ENCODE assay signal across 33 cellular contexts in the genomic region with DNA sequence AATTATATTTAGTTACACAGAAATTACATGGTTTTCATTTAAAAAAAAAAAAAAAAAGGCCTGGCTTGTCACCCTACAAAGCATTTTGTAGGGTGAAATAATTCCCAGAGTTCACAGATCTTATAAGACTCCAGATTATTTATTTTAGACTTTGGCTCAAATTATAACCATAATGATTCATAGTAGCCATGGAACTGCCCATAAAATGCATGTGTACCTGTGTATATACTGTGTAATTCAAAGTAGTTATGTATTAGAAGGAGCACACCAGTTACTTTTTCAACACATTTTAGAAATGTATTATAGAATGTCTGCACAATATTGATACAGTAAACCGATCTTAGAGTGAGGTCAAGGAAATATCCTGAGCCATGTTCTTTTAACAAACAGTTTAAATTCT.
"Had no signal": no experiment of that assay in that cellular context is flagged by ENCODE, and none has a peak within 500 bp of the region (broad histone marks: within the 10 kb centered on the region; RNA-seq: fewer than 3 reads in every experiment).

No MANE protein-coding gene starts in this region.

- ATAC-seq: activated CD4-positive, alpha-beta T cell treated with anti-CD3 and anti-CD28 coated beads for 36 hours; activated CD8-positive, alpha-beta memory T cell treated with anti-CD3 and anti-CD28 coated beads, Interleukin-2, amount 10 ng/mL, durations not matched to agents 7 days and 5 days; activated CD8-positive, alpha-beta T cell treated with anti-CD3 and anti-CD28 coated beads, Interleukin-2, amount 10 ng/mL, durations not matched to agents 7 days and 5 days; activated naive CD8-positive, alpha-beta T cell treated with anti-CD3 and anti-CD28 coated beads, Interleukin-2, amount 50 U/mL, for 24 hours had no signal

- H3K27me3 ChIP-seq: ascending aorta, cardiac muscle cell had no signal

- H3K4me3 ChIP-seq: ascending aorta, cardiac muscle cell had no signal

- H3K27ac Mint-ChIP-seq: activated B cell treated with CpG ODN at 0.5 μM for 24 hours; activated CD4-positive, alpha-beta memory T cell treated with anti-CD3 and anti-CD28 coated beads, Interleukin-2, amount 10 ng/mL, durations not matched to agents 7 days and 5 days; activated CD4-positive, alpha-beta T cell treated with anti-CD3 and anti-CD28 coated beads for 36 hours; activated CD4-positive, alpha-beta T cell treated with anti-CD3 and anti-CD28 coated beads, Interleukin-2, amount 10 ng/mL, durations not matched to agents 7 days and 5 days; activated CD8-positive, alpha-beta memory T cell treated with anti-CD3 and anti-CD28 coated beads, Interleukin-2, amount 10 ng/mL, durations not matched to agents 7 days and 5 days; activated CD8-positive, alpha-beta T cell treated with anti-CD3 and anti-CD28 coated beads, Interleukin-2, amount 10 ng/mL, durations not matched to agents 7 days and 5 days; activated naive CD4-positive, alpha-beta T cell treated with anti-CD3 and anti-CD28 coated beads, Interleukin-2, amount 10 ng/mL, durations not matched to agents 7 days and 5 days; activated naive CD4-positive, alpha-beta T cell treated with anti-CD3 and anti-CD28 coated beads, Interleukin-2, amount 50 U/mL, for 24 hours; activated naive CD8-positive, alpha-beta T cell; activated naive CD8-positive, alpha-beta T cell treated with anti-CD3 and anti-CD28 coated beads, Interleukin-2, amount 10 ng/mL, durations not matched to agents 7 days and 5 days; activated naive CD8-positive, alpha-beta T cell treated with anti-CD3 and anti-CD28 coated beads, Interleukin-2, amount 50 U/mL, for 24 hours; activated T-cell treated with anti-CD3 and anti-CD28 coated beads, Interleukin-2, amount 50 U/mL, for 24 hours; activated T-helper 2 cell treated with anti-CD3 and anti-CD28 coated beads, Interferon-gamma antibody, Interleukin-2, Interleukin-4, amounts not matched to agents 10 μg/mL and 5 μg/mL and 100 μg/mL, durations not matched to agents 14 hours and 24 hours and 36 hours; T-helper 1 cell treated with Interleukin-12 subunit alpha and Interleukin-12 subunit beta and Interleukin-4 antibody, amounts not matched to agents 30 μg/mL and 1 μg/mL, for 36 hours; T-helper 2 cell treated with Interferon-gamma antibody and Interleukin-4, amounts not matched to agents 5 μg/mL and 100 μg/mL, for 36 hours had no signal

- H3K4me3 Mint-ChIP-seq: activated B cell treated with CpG ODN at 0.5 μM for 24 hours; activated CD4-positive, alpha-beta memory T cell treated with anti-CD3 and anti-CD28 coated beads, Interleukin-2, amount 10 ng/mL, durations not matched to agents 7 days and 5 days; activated CD4-positive, alpha-beta T cell treated with anti-CD3 and anti-CD28 coated beads for 36 hours; activated CD4-positive, alpha-beta T cell treated with anti-CD3 and anti-CD28 coated beads, Interleukin-2, amount 10 ng/mL, durations not matched to agents 7 days and 5 days; activated CD8-positive, alpha-beta memory T cell treated with anti-CD3 and anti-CD28 coated beads, Interleukin-2, amount 10 ng/mL, durations not matched to agents 7 days and 5 days; activated CD8-positive, alpha-beta T cell treated with anti-CD3 and anti-CD28 coated beads, Interleukin-2, amount 10 ng/mL, durations not matched to agents 7 days and 5 days; activated naive CD4-positive, alpha-beta T cell treated with anti-CD3 and anti-CD28 coated beads, Interleukin-2, amount 10 ng/mL, durations not matched to agents 7 days and 5 days; activated naive CD4-positive, alpha-beta T cell treated with anti-CD3 and anti-CD28 coated beads, Interleukin-2, amount 50 U/mL, for 24 hours; activated naive CD8-positive, alpha-beta T cell; activated naive CD8-positive, alpha-beta T cell treated with anti-CD3 and anti-CD28 coated beads, Interleukin-2, amount 10 ng/mL, durations not matched to agents 7 days and 5 days; activated naive CD8-positive, alpha-beta T cell treated with anti-CD3 and anti-CD28 coated beads, Interleukin-2, amount 50 U/mL, for 24 hours; activated T-cell treated with anti-CD3 and anti-CD28 coated beads, Interleukin-2, amount 50 U/mL, for 24 hours; brain; central memory CD8-positive, alpha-beta T cell; T-helper 1 cell treated with Interleukin-12 subunit alpha and Interleukin-12 subunit beta and Interleukin-4 antibody, amounts not matched to agents 30 μg/mL and 1 μg/mL, for 36 hours; T-helper 2 cell treated with Interferon-gamma antibody and Interleukin-4, amounts not matched to agents 5 μg/mL and 100 μg/mL, for 36 hours had no signal

- DNase-seq: activated B cell treated with CpG ODN at 0.5 μM for 24 hours; activated CD4-positive, alpha-beta memory T cell treated with anti-CD3 and anti-CD28 coated beads, Interleukin-2, amount 10 ng/mL, durations not matched to agents 7 days and 5 days; activated CD4-positive, alpha-beta T cell treated with anti-CD3 and anti-CD28 coated beads for 1 hour; activated CD4-positive, alpha-beta T cell treated with anti-CD3 and anti-CD28 coated beads for 36 hours; activated CD4-positive, alpha-beta T cell treated with anti-CD3 and anti-CD28 coated beads for 48 hours; activated CD4-positive, alpha-beta T cell treated with anti-CD3 and anti-CD28 coated beads, Interleukin-2, amount 10 ng/mL, durations not matched to agents 7 days and 5 days; activated CD4-positive, alpha-beta T cell treated with anti-CD3 and anti-CD28 coated beads, Interleukin-2, amount 50 U/mL, for 48 hours; activated CD8-positive, alpha-beta memory T cell treated with anti-CD3 and anti-CD28 coated beads for 24 hours; activated CD8-positive, alpha-beta memory T cell treated with anti-CD3 and anti-CD28 coated beads, Interleukin-2, amount 10 ng/mL, durations not matched to agents 7 days and 5 days; activated CD8-positive, alpha-beta memory T cell treated with anti-CD3 and anti-CD28 coated beads, Interleukin-2, amount 50 U/mL, for 48 hours; activated CD8-positive, alpha-beta T cell treated with anti-CD3 and anti-CD28 coated beads, Interleukin-2, amount 10 ng/mL, durations not matched to agents 7 days and 5 days; activated effector memory CD4-positive, alpha-beta T cell treated with Interleukin-2 at 50 U/mL for 16 hours; activated gamma-delta T cell; activated naive CD4-positive, alpha-beta T cell treated with anti-CD3 and anti-CD28 coated beads, Interleukin-2, amount 10 ng/mL, durations not matched to agents 7 days and 5 days; activated naive CD4-positive, alpha-beta T cell treated with Interleukin-2 at 50 U/mL for 16 hours; activated naive CD8-positive, alpha-beta T cell treated with anti-CD3 and anti-CD28 coated beads, Interleukin-2, amount 10 ng/mL, durations not matched to agents 7 days and 5 days; activated naive CD8-positive, alpha-beta T cell treated with anti-CD3 and anti-CD28 coated beads, Interleukin-2, amount 50 U/mL, for 24 hours; activated T-cell treated with anti-CD3 and anti-CD28 coated beads, Interleukin-2, amount 50 U/mL, for 24 hours; activated T-cell treated with anti-CD3 and anti-CD28 coated beads, Interleukin-2, amount 50 U/mL, for 48 hours; cerebellar nuclear complex; T-helper 1 cell; T-helper 2 cell; T-helper 9 cell had no signal

- H3K9me3 ChIP-seq: ascending aorta had no signal

- H3K27me3 Mint-ChIP-seq: activated B cell treated with CpG ODN at 0.5 μM for 24 hours; activated CD4-positive, alpha-beta memory T cell treated with anti-CD3 and anti-CD28 coated beads, Interleukin-2, amount 10 ng/mL, durations not matched to agents 7 days and 5 days; activated CD4-positive, alpha-beta T cell treated with anti-CD3 and anti-CD28 coated beads for 36 hours; activated CD4-positive, alpha-beta T cell treated with anti-CD3 and anti-CD28 coated beads, Interleukin-2, amount 10 ng/mL, durations not matched to agents 7 days and 5 days; activated CD8-positive, alpha-beta memory T cell treated with anti-CD3 and anti-CD28 coated beads, Interleukin-2, amount 10 ng/mL, durations not matched to agents 7 days and 5 days; activated naive CD4-positive, alpha-beta T cell treated with anti-CD3 and anti-CD28 coated beads, Interleukin-2, amount 10 ng/mL, durations not matched to agents 7 days and 5 days; activated naive CD4-positive, alpha-beta T cell treated with anti-CD3 and anti-CD28 coated beads, Interleukin-2, amount 50 U/mL, for 24 hours; activated naive CD8-positive, alpha-beta T cell; activated naive CD8-positive, alpha-beta T cell treated with anti-CD3 and anti-CD28 coated beads, Interleukin-2, amount 10 ng/mL, durations not matched to agents 7 days and 5 days; activated naive CD8-positive, alpha-beta T cell treated with anti-CD3 and anti-CD28 coated beads, Interleukin-2, amount 50 U/mL, for 24 hours; activated T-cell treated with anti-CD3 and anti-CD28 coated beads, Interleukin-2, amount 50 U/mL, for 24 hours; brain; central memory CD8-positive, alpha-beta T cell had no signal

- H3K36me3 ChIP-seq: ascending aorta, cardiac muscle cell had no signal

- H3K27ac ChIP-seq: ascending aorta, cardiac muscle cell, VCaP had no signal

- H3K4me1 Mint-ChIP-seq: activated B cell treated with CpG ODN at 0.5 μM for 24 hours; activated CD4-positive, alpha-beta memory T cell treated with anti-CD3 and anti-CD28 coated beads, Interleukin-2, amount 10 ng/mL, durations not matched to agents 7 days and 5 days; activated CD4-positive, alpha-beta T cell treated with anti-CD3 and anti-CD28 coated beads for 36 hours; activated CD4-positive, alpha-beta T cell treated with anti-CD3 and anti-CD28 coated beads, Interleukin-2, amount 10 ng/mL, durations not matched to agents 7 days and 5 days; activated CD8-positive, alpha-beta memory T cell treated with anti-CD3 and anti-CD28 coated beads, Interleukin-2, amount 10 ng/mL, durations not matched to agents 7 days and 5 days; activated naive CD4-positive, alpha-beta T cell treated with anti-CD3 and anti-CD28 coated beads, Interleukin-2, amount 10 ng/mL, durations not matched to agents 7 days and 5 days; activated naive CD4-positive, alpha-beta T cell treated with anti-CD3 and anti-CD28 coated beads, Interleukin-2, amount 50 U/mL, for 24 hours; activated naive CD8-positive, alpha-beta T cell treated with anti-CD3 and anti-CD28 coated beads, Interleukin-2, amount 10 ng/mL, durations not matched to agents 7 days and 5 days; activated naive CD8-positive, alpha-beta T cell treated with anti-CD3 and anti-CD28 coated beads, Interleukin-2, amount 50 U/mL, for 24 hours; brain; central memory CD8-positive, alpha-beta T cell had no signal

- H3K36me3 Mint-ChIP-seq: activated CD8-positive, alpha-beta memory T cell treated with anti-CD3 and anti-CD28 coated beads, Interleukin-2, amount 10 ng/mL, durations not matched to agents 7 days and 5 days; activated naive CD4-positive, alpha-beta T cell treated with anti-CD3 and anti-CD28 coated beads, Interleukin-2, amount 10 ng/mL, durations not matched to agents 7 days and 5 days; activated naive CD4-positive, alpha-beta T cell treated with anti-CD3 and anti-CD28 coated beads, Interleukin-2, amount 50 U/mL, for 24 hours; activated naive CD8-positive, alpha-beta T cell; activated naive CD8-positive, alpha-beta T cell treated with anti-CD3 and anti-CD28 coated beads, Interleukin-2, amount 10 ng/mL, durations not matched to agents 7 days and 5 days; brain had no signal

- H3K4me1 ChIP-seq: ascending aorta had no signal
